8 cellular contexts compared by ENCODE assay signal in the genomic region with DNA sequence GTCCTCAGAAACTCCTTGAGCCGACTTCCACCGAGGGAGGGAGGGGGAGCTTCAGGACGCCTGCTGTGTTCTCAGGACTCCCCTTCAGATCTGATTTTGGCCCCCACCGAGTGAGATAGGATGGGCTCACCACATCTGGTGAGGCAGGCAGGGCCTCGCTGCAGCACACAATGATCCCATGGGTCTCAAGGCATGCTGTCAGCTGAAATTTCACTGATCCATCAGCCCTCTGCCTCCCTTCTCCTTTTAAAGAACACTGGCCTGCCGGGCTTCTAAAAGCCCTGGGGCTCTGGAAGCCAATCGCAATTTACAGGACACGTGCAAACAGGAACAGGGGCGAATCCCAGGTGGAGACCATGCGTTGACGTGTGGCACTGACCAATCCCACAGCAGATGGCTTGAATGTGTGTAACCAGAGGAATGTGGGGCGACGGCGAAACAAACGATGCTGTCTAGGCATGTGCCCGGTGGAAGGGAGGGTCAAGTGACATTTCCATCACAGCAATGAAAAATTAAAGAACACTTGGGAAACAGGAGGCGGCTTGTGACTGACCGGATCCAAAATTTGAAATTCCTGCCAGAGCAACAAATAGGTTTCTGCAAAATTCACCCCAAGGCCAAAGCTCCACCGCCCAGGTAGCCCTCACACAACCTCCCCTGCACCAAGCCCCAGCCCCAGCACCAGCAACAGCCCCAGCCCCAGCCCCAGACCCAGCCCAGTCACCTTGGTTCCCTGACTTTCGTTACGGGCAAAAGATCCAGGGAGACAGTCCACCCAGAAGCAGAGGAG.
DNase-seq lines count a peak whose midpoint lies in the region; ATAC-seq, FAIRE-seq and TF ChIP-seq lines count a peak whose summit lies in the region.

No MANE protein-coding gene starts in this region.

- 26% methylated on average over 19 of the region's 21 CpGs for WGBS in HepG2 (ENCODE audit: low lambda C conversion rate)

- peaks cover 17 to 92% of the 10 kb centered on the region in 2 experiments for H3K27me3 ChIP-seq in HepG2 (ENCODE audit: control insufficient read depth in 1 of 2, insufficient read depth in 2 of 2, low read length in 2 of 2)

- peak overlapping the region; percentile 38 for H2AFZ ChIP-seq in HepG2 (ENCODE audit: low read length)

- H3K4me1 Mint-ChIP-seq in activated naive CD4-positive, alpha-beta T cell treated with anti-CD3 and anti-CD28 coated beads, Interleukin-2, amount 50 U/mL, for 24 hours = peaks cover 69% of the 10 kb centered on the region
- peaks cover 68% of the 10 kb centered on the region for H3K4me1 Mint-ChIP-seq in activated naive CD8-positive, alpha-beta T cell (ENCODE audit: low read depth)
- peaks cover 15% of the 10 kb centered on the region for H3K4me1 Mint-ChIP-seq in type B pancreatic cell (ENCODE audit: unreplicated experiment)

- in situ Hi-C loops in HepG2 (cut with HindIII; ENCODE audit: extremely low pct_ligation_motif_present, low pct_unique_long_range_greater_than_20kb) = no loop called here

- TF ChIP-seq POLR2A in HepG2 (IDR thresholded peaks at IDR 0.05; ENCODE audit: insufficient read depth in 1 of 2, low read depth in 2 of 2, low read length in 2 of 2) = no peak

- POLR2A ChIA-PET in HepG2 (lab: Yijun Ruan, JAX) = no interaction called here

- no peaks in the 10 kb centered on the region for H4K20me1 ChIP-seq in HepG2 (ENCODE audit: insufficient read depth, low read length)

- no peak for TF ChIP-seq EP300 in HepG2 (IDR thresholded peaks at IDR 0.05; ENCODE audit: low read depth in 2 of 2, low read length in 2 of 2)
- no peak for TF ChIP-seq EP300 in HepG2 (CRISPR knock-in tag; IDR thresholded peaks at IDR 0.05; ENCODE audit: borderline replicate concordance)

- no peak for DNase-seq in activated naive CD4-positive, alpha-beta T cell treated with anti-CD3 and anti-CD28 coated beads, Interleukin-2, amount 50 U/mL, for 72 hours (ENCODE audit: low spot score in 2 of 2)
- DNase-seq in HepG2 (ENCODE audit: low spot score) (peak; percentile 45), type B pancreatic cell (ENCODE audit: extremely low spot score, unreplicated experiment) (no peak), NCI-H2107 treated with DMSO at 0.1 percent for 48 hours (lab: John Stamatoyannopoulos, UW; ENCODE audit: unreplicated experiment) (no peak), NOMO-1 (lab: John Stamatoyannopoulos, UW; ENCODE audit: unreplicated experiment in 2 of 2) (no peak)

- TF ChIP-seq RAD21 in HepG2 (CRISPR knock-in tag; IDR thresholded peaks at IDR 0.05) = no peak

- ATAC-seq in activated naive CD4-positive, alpha-beta T cell treated with anti-CD3 and anti-CD28 coated beads, Interleukin-2, amount 50 U/mL, for 72 hours = no peak
- ATAC-seq in HepG2 (peak; percentile 15), GM19452 (IDR thresholded peaks at IDR 0.05; ENCODE audit: unreplicated experiment) (no peak)

- peak overlapping the region; percentile 45; the same call in 1 of the 2 replicates for H3K9ac ChIP-seq in HepG2 (ENCODE audit: insufficient read depth, low read depth, low read length)

- BruUV-seq in HepG2 (replicated peaks; lab: Mats Ljungman, UMichigan) = no TSS peak

- TF ChIP-seq CTCF in HepG2 (CRISPR knock-in tag; IDR thresholded peaks at IDR 0.05) (no peak), type B pancreatic cell (conservative IDR thresholded peaks at IDR 0.05) (no peak)

- H3K9me3 Mint-ChIP-seq in activated naive CD4-positive, alpha-beta T cell treated with anti-CD3 and anti-CD28 coated beads, Interleukin-2, amount 50 U/mL, for 24 hours = no peaks in the 10 kb centered on the region
- no peaks in the 10 kb centered on the region for H3K9me3 Mint-ChIP-seq in activated naive CD4-positive, alpha-beta T cell treated with anti-CD3 and anti-CD28 coated beads, Interleukin-2, amount 50 U/mL, for 72 hours
- H3K9me3 Mint-ChIP-seq in activated naive CD8-positive, alpha-beta T cell (ENCODE audit: low read depth) = no peaks in the 10 kb centered on the region
- no peaks in the 10 kb centered on the region for H3K9me3 Mint-ChIP-seq in type B pancreatic cell

- H3K36me3 Mint-ChIP-seq in activated naive CD4-positive, alpha-beta T cell treated with anti-CD3 and anti-CD28 coated beads, Interleukin-2, amount 50 U/mL, for 24 hours = no peaks in the 10 kb centered on the region
- peaks cover 0 to 7% of the 10 kb centered on the region in 2 donors for H3K36me3 Mint-ChIP-seq in activated naive CD4-positive, alpha-beta T cell treated with anti-CD3 and anti-CD28 coated beads, Interleukin-2, amount 50 U/mL, for 72 hours
- no peaks in the 10 kb centered on the region for H3K36me3 Mint-ChIP-seq in activated naive CD8-positive, alpha-beta T cell
- H3K36me3 Mint-ChIP-seq in type B pancreatic cell = no peaks in the 10 kb centered on the region

- H3K36me3 ChIP-seq in HepG2 (replicated peaks in 1 of 2; ENCODE audit: control insufficient read depth in 1 of 2, insufficient read depth in 2 of 2, low read length in 2 of 2) = no peaks in the 10 kb centered on the region

- H3K27ac Mint-ChIP-seq in activated naive CD4-positive, alpha-beta T cell treated with anti-CD3 and anti-CD28 coated beads, Interleukin-2, amount 50 U/mL, for 24 hours = no peak overlapping the region
- no peak overlapping the region for H3K27ac Mint-ChIP-seq in activated naive CD4-positive, alpha-beta T cell treated with anti-CD3 and anti-CD28 coated beads, Interleukin-2, amount 50 U/mL, for 72 hours
- H3K27ac Mint-ChIP-seq in activated naive CD8-positive, alpha-beta T cell = no peak overlapping the region
- peak overlapping the region; percentile 62 for H3K27ac Mint-ChIP-seq in type B pancreatic cell

- H3K4me3 ChIP-seq in HepG2 (replicated peaks in 1 of 3; ENCODE audit: insufficient read depth in 1 of 3, low read depth in 2 of 3, low read length in 3 of 3) = peak overlapping the region; percentile 53 to 75 (median 58)

- peaks cover 79% of the 10 kb centered on the region for H3K4me1 ChIP-seq in HepG2 (ENCODE audit: insufficient read depth, low read length)

- no peaks in the 10 kb centered on the region for H3K9me3 ChIP-seq in HepG2 (ENCODE audit: low read length)

- H3K27ac ChIP-seq in HepG2 (ENCODE audit: extremely low read length, insufficient read depth, low read length) = no peak overlapping the region

- H3K27me3 Mint-ChIP-seq in activated naive CD4-positive, alpha-beta T cell treated with anti-CD3 and anti-CD28 coated beads, Interleukin-2, amount 50 U/mL, for 24 hours = peaks cover 36% of the 10 kb centered on the region
- H3K27me3 Mint-ChIP-seq in activated naive CD8-positive, alpha-beta T cell = peaks cover 40% of the 10 kb centered on the region
- peaks cover 89% of the 10 kb centered on the region for H3K27me3 Mint-ChIP-seq in type B pancreatic cell

- peak overlapping the region; percentile 77 for H3K4me3 Mint-ChIP-seq in activated naive CD4-positive, alpha-beta T cell treated with anti-CD3 and anti-CD28 coated beads, Interleukin-2, amount 50 U/mL, for 24 hours
- peak overlapping the region; percentile 87 for H3K4me3 Mint-ChIP-seq in activated naive CD8-positive, alpha-beta T cell
- H3K4me3 Mint-ChIP-seq in type B pancreatic cell = peak overlapping the region; percentile 88

- peak overlapping the region; percentile 100 for H3K4me2 ChIP-seq in HepG2 (ENCODE audit: low read depth, low read length)

- CTCF ChIA-PET in HepG2 (lab: Yijun Ruan, JAX; ENCODE audit: low intra/inter-chr PET ratio, low total read pairs) = no interaction called here

- intact Hi-C loops in HepG2 (cut with micrococcal nuclease; ENCODE audit: unreplicated experiment) = no loop called here

- H3K79me2 ChIP-seq in HepG2 (ENCODE audit: insufficient read depth, low read length) = no peaks in the 10 kb centered on the region

- no peak for FAIRE-seq in HepG2 (lab: Jason Lieb, UNC)

TF ChIP-seq in HepG2, 621 proteins besides CTCF, POLR2A, EP300 and RAD21 (continues in another document):
- peak; percentile 60; the same call in 1 of the 2 replicates for TF ChIP-seq ZMYM4 (CRISPR knock-in tag; IDR thresholded peaks at IDR 0.05)
- TF ChIP-seq SOX6 (IDR thresholded peaks at IDR 0.05) = no peak
- TF ChIP-seq SOX6 (CRISPR knock-in tag; IDR thresholded peaks at IDR 0.05) = peak; percentile 29; the same call in 1 of the 2 replicates
- TF ChIP-seq GATAD1 (CRISPR knock-in tag; IDR thresholded peaks at IDR 0.05) = 0 out of 2 replicates have a peak, but pooled peaks have one; percentile 4
- TF ChIP-seq, protein P1, sequence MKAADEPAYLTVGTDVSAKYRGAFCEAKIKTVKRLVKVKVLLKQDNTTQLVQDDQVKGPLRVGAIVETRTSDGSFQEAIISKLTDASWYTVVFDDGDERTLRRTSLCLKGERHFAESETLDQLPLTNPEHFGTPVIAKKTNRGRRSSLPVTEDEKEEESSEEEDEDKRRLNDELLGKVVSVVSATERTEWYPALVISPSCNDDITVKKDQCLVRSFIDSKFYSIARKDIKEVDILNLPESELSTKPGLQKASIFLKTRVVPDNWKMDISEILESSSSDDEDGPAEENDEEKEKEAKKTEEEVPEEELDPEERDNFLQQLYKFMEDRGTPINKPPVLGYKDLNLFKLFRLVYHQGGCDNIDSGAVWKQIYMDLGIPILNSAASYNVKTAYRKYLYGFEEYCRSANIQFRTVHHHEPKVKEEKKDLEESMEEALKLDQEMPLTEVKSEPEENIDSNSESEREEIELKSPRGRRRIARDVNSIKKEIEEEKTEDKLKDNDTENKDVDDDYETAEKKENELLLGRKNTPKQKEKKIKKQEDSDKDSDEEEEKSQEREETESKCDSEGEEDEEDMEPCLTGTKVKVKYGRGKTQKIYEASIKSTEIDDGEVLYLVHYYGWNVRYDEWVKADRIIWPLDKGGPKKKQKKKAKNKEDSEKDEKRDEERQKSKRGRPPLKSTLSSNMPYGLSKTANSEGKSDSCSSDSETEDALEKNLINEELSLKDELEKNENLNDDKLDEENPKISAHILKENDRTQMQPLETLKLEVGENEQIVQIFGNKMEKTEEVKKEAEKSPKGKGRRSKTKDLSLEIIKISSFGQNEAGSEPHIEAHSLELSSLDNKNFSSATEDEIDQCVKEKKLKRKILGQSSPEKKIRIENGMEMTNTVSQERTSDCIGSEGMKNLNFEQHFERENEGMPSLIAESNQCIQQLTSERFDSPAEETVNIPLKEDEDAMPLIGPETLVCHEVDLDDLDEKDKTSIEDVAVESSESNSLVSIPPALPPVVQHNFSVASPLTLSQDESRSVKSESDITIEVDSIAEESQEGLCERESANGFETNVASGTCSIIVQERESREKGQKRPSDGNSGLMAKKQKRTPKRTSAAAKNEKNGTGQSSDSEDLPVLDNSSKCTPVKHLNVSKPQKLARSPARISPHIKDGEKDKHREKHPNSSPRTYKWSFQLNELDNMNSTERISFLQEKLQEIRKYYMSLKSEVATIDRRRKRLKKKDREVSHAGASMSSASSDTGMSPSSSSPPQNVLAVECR (CRISPR knock-in tag; IDR thresholded peaks at IDR 0.05; ENCODE audit: borderline replicate concordance) = peak; percentile 8; the same call in 1 of the 2 replicates
- TF ChIP-seq NFKB2 (CRISPR knock-in tag; IDR thresholded peaks at IDR 0.05; ENCODE audit: borderline replicate concordance) = 0 out of 2 replicates have a peak, but pooled peaks have one; percentile 41
